In genomic region chr1:150545486-150546032, GRCh38 we compare ENCODE assay signal across 20 cellular contexts. TPM values are rescaled to one million over a fixed set of nuclear protein-coding genes. Genes with fewer than 3 reads are reported as not detected.
A peak's percentile ranks its signal among the peaks of the same experiment; 100 is the strongest.
DNase-seq lines count a peak whose midpoint lies in the region; ATAC-seq and TF ChIP-seq lines count a peak whose summit lies in the region.
"Had no signal": no experiment of that assay in that cellular context is flagged by ENCODE, and none has a peak within 500 bp of the region (broad histone marks: within the 10 kb centered on the region; RNA-seq: fewer than 3 reads in every experiment).

No MANE protein-coding gene starts in this region.

- H3K27ac Mint-ChIP-seq in endodermal cell: no peak overlapping the region
- H3K27ac Mint-ChIP-seq in stimulated activated memory B cell treated with anti-CD40 and anti-IgM and Interleukin-4, amounts not matched to agents 10 μg/mL and 1 μg/mL and 100 μg/mL, for 72 hours: peak overlapping the region; percentile 31
- H3K27ac Mint-ChIP-seq: GM23338 had no signal

- no peaks in the 10 kb centered on the region for H3K9me3 Mint-ChIP-seq in endodermal cell
- no peaks in the 10 kb centered on the region for H3K9me3 Mint-ChIP-seq in stimulated activated memory B cell treated with anti-CD40 and anti-IgM and Interleukin-4, amounts not matched to agents 10 μg/mL and 1 μg/mL and 100 μg/mL, for 72 hours
- H3K9me3 Mint-ChIP-seq: CD4-positive, alpha-beta memory T cell; GM23338 had no signal

- H3K79me1 ChIP-seq in IMR-90 (ENCODE audit: low read depth in 1 of 2, low read length in 2 of 2): peaks cover 0 to 19% of the 10 kb centered on the region in 2 experiments; a peak in 2 of 4 replicates

- no peak overlapping the region for H2AFZ ChIP-seq in IMR-90 (replicated peaks; ENCODE audit: low read length, poor library complexity)
- H2AFZ ChIP-seq: GM23338 had no signal

- no peaks in the 10 kb centered on the region; the same call in 1 of the 2 replicates for H4K20me1 ChIP-seq in IMR-90 (ENCODE audit: insufficient read depth, low read length)

- no peak overlapping the region; the same call in 1 of the 2 replicates for H3K14ac ChIP-seq in IMR-90 (replicated peaks; ENCODE audit: low read depth, low read length)

- POLR2A ChIA-PET in IMR-90 (lab: Charles Lee; ENCODE audit: unreplicated experiment): interaction anchor here (1.1 kb wide), 1 partner anchor 9 kb away, joined by 7 read pairs; no protein-coding TSS in a partner anchor

- 60% methylated on average over 1 of the region's 6 CpGs; no CpG with 5 or more reads in 1 of the 2 experiments for WGBS in IMR-90 (ENCODE audit: extremely low coverage in 2 of 2, insufficient read length in 1 of 2), 2 experiments
- 50 to 92% methylated on average over 1 to 5 of the region's 6 CpGs for WGBS in endodermal cell (ENCODE audit: insufficient coverage in 1 of 2, insufficient read length in 1 of 2), 2 experiments
- WGBS in adrenal gland, 4 donors: 67 to 74% (median 69%) methylated on average over 6 of the region's 6 CpGs

- peaks cover 29% of the 10 kb centered on the region for H3K27me3 Mint-ChIP-seq in endodermal cell (ENCODE audit: insufficient read depth)
- H3K27me3 Mint-ChIP-seq in stimulated activated memory B cell treated with anti-CD40 and anti-IgM and Interleukin-4, amounts not matched to agents 10 μg/mL and 1 μg/mL and 100 μg/mL, for 72 hours: peaks cover 28% of the 10 kb centered on the region

- no TSS peak for BruUV-seq in IMR-90 (replicated peaks; lab: Mats Ljungman, UMichigan)

- H4K8ac ChIP-seq in IMR-90 (ENCODE audit: low read depth in 2 of 2, low read length in 2 of 2): no peak overlapping the region

- no peak overlapping the region for H2BK5ac ChIP-seq in IMR-90 (ENCODE audit: low read depth, low read length, poor library complexity, severe bottlenecking)

- no peak for TF ChIP-seq POLR2A in IMR-90 (IDR thresholded peaks at IDR 0.05; ENCODE audit: low read depth, low read length)
- TF ChIP-seq POLR2A in adrenal gland (IDR thresholded peaks at IDR 0.05): no peak

- H3K36me3 ChIP-seq in right atrium auricular region: no peaks in the 10 kb centered on the region
- no peaks in the 10 kb centered on the region for H3K36me3 ChIP-seq in IMR-90 (ENCODE audit: control insufficient read depth, insufficient read depth, low read length)
- no peaks in the 10 kb centered on the region for H3K36me3 ChIP-seq in endodermal cell (ENCODE audit: control insufficient read depth, insufficient read depth, low read length)
- H3K36me3 ChIP-seq in adrenal gland (replicated peaks in 1 of 2): no peaks in the 10 kb centered on the region
- H3K36me3 ChIP-seq: SJSA1 had no signal

- H3K9ac ChIP-seq in IMR-90 (ENCODE audit: low read depth, low read length) (no peak overlapping the region), endodermal cell (ENCODE audit: extremely low read depth, low read length, poor library complexity, severe bottlenecking) (no peak overlapping the region)
- H3K9ac ChIP-seq: KMS-11 had no signal

- DNase-seq in Right ventricle myocardium superior (peak; percentile 15), right atrium auricular region (ENCODE audit: low spot score) (no peak), IMR-90 (no peak), endodermal cell (peak; percentile 58), adrenal gland (no peak)
- DNase-seq: Calu3, GF-D8, NCI-H1417 treated with DMSO at 0.1 percent for 48 hours, NCI-H1930, NCI-H226, NCI-H524 treated with DMSO at 0.1 percent for 48 hours had no signal

- dilution Hi-C loops in IMR-90 (cut with HindIII; ENCODE audit: low sequenced_read_pairs, unreplicated experiment): no loop called here

- no peak overlapping the region for H3K56ac ChIP-seq in IMR-90 (ENCODE audit: extremely low read depth, insufficient read depth, low read length)

- H3K4me3 ChIP-seq in right atrium auricular region (no peak overlapping the region), IMR-90 (ENCODE audit: insufficient read depth, low read depth, low read length) (no peak overlapping the region), endodermal cell (ENCODE audit: low read length) (no peak overlapping the region), adrenal gland (no peak overlapping the region)
- H3K4me3 ChIP-seq: GM23338, SJSA1 had no signal

- intact Hi-C loops in Right ventricle myocardium superior (cut with DNase I): no loop called here
- intact Hi-C loops in IMR-90 (cut with micrococcal nuclease): no loop called here
- intact Hi-C loops in adrenal gland (cut with DNase I): no loop called here

- CTCF ChIA-PET in IMR-90 (lab: Yijun Ruan, JAX): no interaction called here

- H2BK20ac ChIP-seq in IMR-90 (ENCODE audit: low read depth, low read length): no peak overlapping the region

- H3K27ac ChIP-seq in right atrium auricular region (peak overlapping the region in 1 of 2 donors; percentile 64), IMR-90 (ENCODE audit: insufficient read depth, low read length) (no peak overlapping the region), endodermal cell (ENCODE audit: low read depth, low read length) (no peak overlapping the region), adrenal gland (no peak overlapping the region)
- H3K27ac ChIP-seq: KMS-11, SJSA1 had no signal

- H4K5ac ChIP-seq in IMR-90 (ENCODE audit: low read depth, low read length): no peak overlapping the region

- no peak overlapping the region for H3K4me2 ChIP-seq in IMR-90 (ENCODE audit: low read depth, low read length)
- H3K4me2 ChIP-seq: GM23338, KMS-11 had no signal

- in situ Hi-C loops in IMR-90 (cut with MboI; ENCODE audit: low sequenced_read_pairs): no loop called here

- H3K23ac ChIP-seq in IMR-90 (ENCODE audit: low read depth, low read length): peak overlapping the region; percentile 38; the same call in 1 of the 2 replicates

- no peak overlapping the region for H4K91ac ChIP-seq in IMR-90 (ENCODE audit: insufficient read depth, low read depth, low read length)

- no peak overlapping the region for H3K18ac ChIP-seq in IMR-90 (ENCODE audit: low read depth, low read length)

- H3K4me1 ChIP-seq in right atrium auricular region (peaks cover 0 to 22% of the 10 kb centered on the region in 2 donors), IMR-90 (ENCODE audit: control insufficient read depth, insufficient read depth, low read length) (peaks cover 10% of the 10 kb centered on the region), endodermal cell (ENCODE audit: control insufficient read depth, insufficient read depth, low read length) (peaks cover 6% of the 10 kb centered on the region), adrenal gland (replicated peaks in 1 of 2) (peaks cover 8 to 16% of the 10 kb centered on the region in 2 donors)

- TF ChIP-seq RAD21 in IMR-90 (IDR thresholded peaks at IDR 0.05; ENCODE audit: low read length): no peak

- H3K9me1 ChIP-seq in IMR-90 (ENCODE audit: insufficient read depth, low read length): 0 out of 2 replicates have a peak, but pooled peaks cover 3% of the 10 kb centered on the region

- ATAC-seq in Right ventricle myocardium superior (ENCODE audit: poor library complexity) (no peak), IMR-90 (ENCODE audit: low read depth) (no peak), HG03457 (IDR thresholded peaks at IDR 0.05; ENCODE audit: unreplicated experiment) (no peak)
- ATAC-seq in stimulated activated memory B cell treated with anti-CD40 and anti-IgM and Interleukin-4, amounts not matched to agents 10 μg/mL and 1 μg/mL and 100 μg/mL, for 72 hours: no peak
- ATAC-seq in activated CD4-positive, CD25-positive, alpha-beta regulatory T cell treated with anti-CD3 and anti-CD28 coated beads, Interleukin-2, amount 50 U/mL, for 24 hours: no peak
- ATAC-seq: GM23338, HepG2 had no signal

- TF ChIP-seq CTCF in right atrium auricular region (IDR thresholded peaks at IDR 0.05) (no peak), IMR-90 (conservative IDR thresholded peaks at IDR 0.05; ENCODE audit: low read depth, low read length) (no peak), endodermal cell (conservative IDR thresholded peaks at IDR 0.05) (no peak), adrenal gland (IDR thresholded peaks at IDR 0.05) (no peak)

- H3K27me3 ChIP-seq in right atrium auricular region (no peaks in the 10 kb centered on the region), IMR-90 (ENCODE audit: control insufficient read depth, insufficient read depth, low read length) (no peaks in the 10 kb centered on the region), endodermal cell (ENCODE audit: control insufficient read depth, insufficient read depth, low read length, poor library complexity, severe bottlenecking) (no peaks in the 10 kb centered on the region), adrenal gland (no peaks in the 10 kb centered on the region)
- H3K27me3 ChIP-seq: SJSA1 had no signal

- 0 out of 2 replicates have a peak overlapping the region, but pooled peaks have one; percentile 3 for H2AK5ac ChIP-seq in IMR-90 (ENCODE audit: low read depth, low read length)

- H3K36me3 Mint-ChIP-seq in endodermal cell (ENCODE audit: low read depth): no peaks in the 10 kb centered on the region
- H3K36me3 Mint-ChIP-seq in stimulated activated memory B cell treated with anti-CD40 and anti-IgM and Interleukin-4, amounts not matched to agents 10 μg/mL and 1 μg/mL and 100 μg/mL, for 72 hours: no peaks in the 10 kb centered on the region
- H3K36me3 Mint-ChIP-seq: CD4-positive, alpha-beta memory T cell had no signal

- H2AK9ac ChIP-seq in IMR-90 (replicated peaks; ENCODE audit: low read depth, low read length, poor library complexity): no peak overlapping the region

- no peak overlapping the region for H2BK120ac ChIP-seq in IMR-90 (ENCODE audit: low read depth, low read length)

- H2BK15ac ChIP-seq in IMR-90 (ENCODE audit: low read depth, low read length): no peak overlapping the region

- H3K9me3 ChIP-seq in right atrium auricular region (no peaks in the 10 kb centered on the region), IMR-90 (ENCODE audit: control insufficient read depth, insufficient read depth, low read length) (no peaks in the 10 kb centered on the region), endodermal cell (ENCODE audit: control insufficient read depth, low read length) (no peaks in the 10 kb centered on the region), adrenal gland (replicated peaks in 1 of 3) (no peaks in the 10 kb centered on the region)
- H3K9me3 ChIP-seq: SJSA1 had no signal

- no peak overlapping the region for H3K4ac ChIP-seq in IMR-90 (ENCODE audit: low read depth, low read length)

- H3K4me3 Mint-ChIP-seq in endodermal cell: no peak overlapping the region
- no peak overlapping the region for H3K4me3 Mint-ChIP-seq in stimulated activated memory B cell treated with anti-CD40 and anti-IgM and Interleukin-4, amounts not matched to agents 10 μg/mL and 1 μg/mL and 100 μg/mL, for 72 hours
- H3K4me3 Mint-ChIP-seq: CD4-positive, alpha-beta memory T cell; GM23338 had no signal

- peaks cover 14% of the 10 kb centered on the region for H3K4me1 Mint-ChIP-seq in endodermal cell
- H3K4me1 Mint-ChIP-seq in stimulated activated memory B cell treated with anti-CD40 and anti-IgM and Interleukin-4, amounts not matched to agents 10 μg/mL and 1 μg/mL and 100 μg/mL, for 72 hours: peaks cover 12% of the 10 kb centered on the region

RNA-seq across cellular contexts. Expression of gene ADAMTSL4, which starts 3.6 kb away (rescaled TPM):
- total RNA-seq in Right ventricle myocardium superior: 64.4 TPM
- 10 to 100 TPM; 21.9 to 41.1 TPM for total RNA-seq in right atrium auricular region
- 0.54 and 0.56 TPM in 2 replicates for total RNA-seq in IMR-90 (2012; rRNA removed)
- 11.3 and 12.2 TPM in 2 replicates for polyA plus RNA-seq in IMR-90 (2012; rRNA removed)
- polyA plus RNA-seq in IMR-90 (2012; cell fraction: cytosol; rRNA removed): 7.9 and 11.9 TPM in 2 replicates
- polyA plus RNA-seq in IMR-90 (2012; cell fraction: nucleus; rRNA removed; ENCODE audit: low replicate concordance): 44.4 and 63.5 TPM in 2 replicates
- total RNA-seq in endodermal cell: 1 to 10 TPM; 3.7 to 3.9 TPM
- 2.9 TPM for polyA plus RNA-seq in endodermal cell (2013, experiment 1 of 2)
- 1.5 TPM for polyA plus RNA-seq in endodermal cell (2013, experiment 2 of 2)
- total RNA-seq in adrenal gland: 10 to 100 TPM in 4 of 8 donors, 1 to 10 TPM in 4; 4.5 to 34.4 (median 9.2) TPM
- polyA plus RNA-seq in adrenal gland: 10 to 100 TPM in 2 of 3 donors, 1 to 10 TPM in 1; 1.7 to 31.4 (median 31.1) TPM

RNA-seq across cellular contexts. Expression of gene FALEC, which starts 30.0 kb away (rescaled TPM):
- total RNA-seq in Right ventricle myocardium superior: not detected
- not detected for total RNA-seq in right atrium auricular region
- total RNA-seq in IMR-90 (2012; rRNA removed): not detected in 2 replicates
- 0.26 TPM in 1 of 2 replicates, not detected in the other for polyA plus RNA-seq in IMR-90 (2012; rRNA removed)
- polyA plus RNA-seq in IMR-90 (2012; cell fraction: cytosol; rRNA removed): 0.12 TPM in 1 of 2 replicates, not detected in the other
- not detected in 2 replicates for polyA plus RNA-seq in IMR-90 (2012; cell fraction: nucleus; rRNA removed; ENCODE audit: low replicate concordance)
- 1 to 10 TPM in 1 of 2 donors, under 1 TPM in 1; 0.70 to 1.6 TPM for total RNA-seq in endodermal cell
- not detected for polyA plus RNA-seq in endodermal cell (2013, experiment 1 of 2)
- polyA plus RNA-seq in endodermal cell (2013, experiment 2 of 2): not detected
- total RNA-seq in adrenal gland: under 1 TPM in 1 of 8 donors, not detected in 7; 0.61 TPM
- polyA plus RNA-seq in adrenal gland: under 1 TPM in 1 of 3 donors, not detected in 2; 0.40 TPM
- total RNA-seq: GM23338, SJSA1 had no signal
- polyA plus RNA-seq: BJ had no signal

RNA-seq across cellular contexts. Expression of gene MCL1, which starts 33.9 kb away (rescaled TPM):
- total RNA-seq in Right ventricle myocardium superior (85.9 TPM), right atrium auricular region (100 to 1,000 TPM in 1 of 2 donors, 10 to 100 TPM in 1; 96.7 to 146 TPM), IMR-90 (2012; rRNA removed) (142 and 212 TPM in 2 replicates), endodermal cell (100 to 1,000 TPM; 133 to 173 TPM), adrenal gland (100 to 1,000 TPM; 146 to 299 (median 207) TPM)
- polyA plus RNA-seq in IMR-90 (2012; rRNA removed) (79.5 and 88.4 TPM in 2 replicates), adrenal gland (100 to 1,000 TPM in 1 of 3 donors, 10 to 100 TPM in 2; 57.4 to 187 (median 90.5) TPM)
- 32.7 and 42.7 TPM in 2 replicates for polyA plus RNA-seq in IMR-90 (2012; cell fraction: cytosol; rRNA removed)
- polyA plus RNA-seq in IMR-90 (2012; cell fraction: nucleus; rRNA removed; ENCODE audit: low replicate concordance): 327 and 737 TPM in 2 replicates
- 132 TPM for polyA plus RNA-seq in endodermal cell (2013, experiment 1 of 2)
- 134 TPM for polyA plus RNA-seq in endodermal cell (2013, experiment 2 of 2)

RNA-seq across cellular contexts. Expression of gene ECM1, which starts 37.6 kb away (rescaled TPM):
- 16.7 TPM for total RNA-seq in Right ventricle myocardium superior
- 10 to 100 TPM; 28.6 to 37.2 TPM for total RNA-seq in right atrium auricular region
- total RNA-seq in IMR-90 (2012; rRNA removed): 17.2 and 20.1 TPM in 2 replicates
- 230 and 264 TPM in 2 replicates for polyA plus RNA-seq in IMR-90 (2012; rRNA removed)
- 156 and 270 TPM in 2 replicates for polyA plus RNA-seq in IMR-90 (2012; cell fraction: cytosol; rRNA removed)
- polyA plus RNA-seq in IMR-90 (2012; cell fraction: nucleus; rRNA removed; ENCODE audit: low replicate concordance): 174 and 251 TPM in 2 replicates
- total RNA-seq in endodermal cell: 1 to 10 TPM; 4.8 to 5.6 TPM
- 5.6 TPM for polyA plus RNA-seq in endodermal cell (2013, experiment 1 of 2)
- 8.3 TPM for polyA plus RNA-seq in endodermal cell (2013, experiment 2 of 2)
- 10 to 100 TPM; 14.0 to 63.0 (median 25.0) TPM for total RNA-seq in adrenal gland
- 10 to 100 TPM; 22.2 to 54.4 (median 44.4) TPM for polyA plus RNA-seq in adrenal gland
- polyA plus RNA-seq: CD4-positive, alpha-beta memory T cell had no signal

RNA-seq across cellular contexts. Expression of gene TARS2, which starts 58.3 kb away (rescaled TPM):
- 28.0 TPM for total RNA-seq in Right ventricle myocardium superior
- total RNA-seq in right atrium auricular region: 10 to 100 TPM; 10.5 to 18.1 TPM
- total RNA-seq in IMR-90 (2012; rRNA removed): 10.9 and 12.2 TPM in 2 replicates
- 20.4 and 21.8 TPM in 2 replicates for polyA plus RNA-seq in IMR-90 (2012; rRNA removed)
- polyA plus RNA-seq in IMR-90 (2012; cell fraction: cytosol; rRNA removed): 16.2 and 18.1 TPM in 2 replicates
- 16.1 and 19.7 TPM in 2 replicates for polyA plus RNA-seq in IMR-90 (2012; cell fraction: nucleus; rRNA removed; ENCODE audit: low replicate concordance)
- 10 to 100 TPM; 32.9 to 39.4 TPM for total RNA-seq in endodermal cell
- 30.9 TPM for polyA plus RNA-seq in endodermal cell (2013, experiment 1 of 2)
- polyA plus RNA-seq in endodermal cell (2013, experiment 2 of 2): 25.5 TPM
- 10 to 100 TPM; 21.6 to 87.4 (median 30.2) TPM for total RNA-seq in adrenal gland
- 10 to 100 TPM; 24.9 to 28.8 (median 28.2) TPM for polyA plus RNA-seq in adrenal gland

Comparison
In these comparisons a context has a peak if more than half of its experiments do, and no peak if none do; other contexts are left out.
1. DNase-seq: peak in Right ventricle myocardium superior (single experiment) and endodermal cell (single experiment); none in right atrium auricular region (single experiment), IMR-90 (single experiment) and adrenal gland (0 of 7).